In genomic region chr7:47281966-47282643, GRCh38 we compare ENCODE assay signal across 22 cellular contexts.
"Had no signal": no experiment of that assay in that cellular context is flagged by ENCODE, and none has a peak within 500 bp of the region (broad histone marks: within the 10 kb centered on the region; RNA-seq: fewer than 3 reads in every experiment).

No MANE protein-coding gene starts in this region.

- ATAC-seq: activated naive CD4-positive, alpha-beta T cell treated with anti-CD3 and anti-CD28 coated beads, Interleukin-2, amount 50 U/mL, for 72 hours; activated T-helper 17 cell treated with anti-CD3 and anti-CD28 coated beads, Interleukin-2, amount 50 U/mL, for 72 hours; effector memory CD8-positive, alpha-beta T cell; gastrocnemius medialis; SK-N-SH treated with all-trans-retinoic acid at 6 μM for 48 hours; T-cell; upper lobe of right lung had no signal

- H3K27ac ChIP-seq: dorsolateral prefrontal cortex, esophagus squamous epithelium, gastrocnemius medialis, thoracic aorta, upper lobe of right lung, VCaP had no signal

- H3K9me3 ChIP-seq: esophagus squamous epithelium, gastrocnemius medialis, thoracic aorta, upper lobe of right lung had no signal

- H3K27ac Mint-ChIP-seq: activated T-cell treated with anti-CD3 and anti-CD28 coated beads, Interleukin-2, amount 50 U/mL, for 24 hours; activated T-helper 17 cell treated with anti-CD3 and anti-CD28 coated beads, Interleukin-2, amount 50 U/mL, for 72 hours; brain; effector memory CD8-positive, alpha-beta T cell; T-cell; T-helper 2 cell treated with Interferon-gamma antibody and Interleukin-4, amounts not matched to agents 5 μg/mL and 100 μg/mL, for 36 hours had no signal

- DNase-seq: activated CD4-positive, alpha-beta T cell treated with anti-CD3 and anti-CD28 coated beads for 1 hour; activated CD4-positive, alpha-beta T cell treated with anti-CD3 and anti-CD28 coated beads, Interleukin-2, amount 50 U/mL, for 1 hour; activated T-cell treated with anti-CD3 and anti-CD28 coated beads, Interleukin-2, amount 50 U/mL, for 24 hours; aorta; central memory CD4-positive, alpha-beta T cell; dorsolateral prefrontal cortex; effector memory CD8-positive, alpha-beta T cell; esophagus squamous epithelium; gastrocnemius medialis; hippocampal formation; occipital lobe; posterior cingulate gyrus; stimulated activated CD4-positive, alpha-beta T cell treated with anti-CD3 and anti-CD28 coated beads, Interleukin-4, amount 100 ng/mL, for 4 hours; T-cell; upper lobe of right lung had no signal

- H3K27me3 ChIP-seq: esophagus squamous epithelium, gastrocnemius medialis, upper lobe of right lung had no signal

- H3K4me1 Mint-ChIP-seq: activated T-helper 17 cell treated with anti-CD3 and anti-CD28 coated beads, Interleukin-2, amount 50 U/mL, for 72 hours; brain; T-cell had no signal

- H3K27me3 Mint-ChIP-seq: activated T-cell treated with anti-CD3 and anti-CD28 coated beads, Interleukin-2, amount 50 U/mL, for 24 hours; activated T-helper 17 cell treated with anti-CD3 and anti-CD28 coated beads, Interleukin-2, amount 50 U/mL, for 72 hours; effector memory CD8-positive, alpha-beta T cell; T-cell had no signal

- H3K4me3 Mint-ChIP-seq: activated T-cell treated with anti-CD3 and anti-CD28 coated beads, Interleukin-2, amount 50 U/mL, for 24 hours; activated T-helper 17 cell treated with anti-CD3 and anti-CD28 coated beads, Interleukin-2, amount 50 U/mL, for 72 hours; brain; effector memory CD8-positive, alpha-beta T cell; T-cell; T-helper 2 cell treated with Interferon-gamma antibody and Interleukin-4, amounts not matched to agents 5 μg/mL and 100 μg/mL, for 36 hours had no signal

- H3K4me1 ChIP-seq: esophagus squamous epithelium, upper lobe of right lung had no signal

- H3K36me3 Mint-ChIP-seq: T-cell had no signal

- H3K4me3 ChIP-seq: dorsolateral prefrontal cortex, esophagus squamous epithelium, gastrocnemius medialis, thoracic aorta, upper lobe of right lung had no signal
